Comparison of ENCODE assay signal across 1 cellular context in genomic region chr16:2671741-2672140, GRCh38.
TF ChIP-seq lines count a peak whose summit lies in the region.

No MANE protein-coding gene starts in this region.

TF ChIP-seq in HepG2, 621 proteins besides CTCF, POLR2A, EP300 and RAD21:
- TF ChIP-seq ZNF570 (CRISPR knock-in tag; IDR thresholded peaks at IDR 0.05; ENCODE audit: borderline replicate concordance) (no peak), TSC22D2 (CRISPR knock-in tag; IDR thresholded peaks at IDR 0.05; ENCODE audit: borderline replicate concordance) (no peak), KDM2A (CRISPR knock-in tag; IDR thresholded peaks at IDR 0.05; ENCODE audit: borderline replicate concordance, low read depth) (no peak), ZNF7 (CRISPR knock-in tag; IDR thresholded peaks at IDR 0.05) (no peak), ZNF580 (CRISPR knock-in tag; IDR thresholded peaks at IDR 0.05; ENCODE audit: borderline replicate concordance, low read depth) (no peak), ZSCAN12 (CRISPR knock-in tag; IDR thresholded peaks at IDR 0.05) (no peak), ZNF672 (CRISPR knock-in tag; IDR thresholded peaks at IDR 0.05) (no peak), ZNF451 (CRISPR knock-in tag; IDR thresholded peaks at IDR 0.05) (no peak), ZNF282 (IDR thresholded peaks at IDR 0.05; ENCODE audit: partially characterized antibody) (no peak), ATF7 (IDR thresholded peaks at IDR 0.05) (no peak), ATF7 (CRISPR knock-in tag; IDR thresholded peaks at IDR 0.05) (no peak), SAFB2 (CRISPR knock-in tag; IDR thresholded peaks at IDR 0.05; ENCODE audit: borderline replicate concordance, low read depth) (no peak), ZNF562 (CRISPR knock-in tag; IDR thresholded peaks at IDR 0.05; ENCODE audit: borderline replicate concordance) (no peak), ZNF891 (CRISPR knock-in tag; IDR thresholded peaks at IDR 0.05) (no peak), PITX1 (CRISPR knock-in tag; IDR thresholded peaks at IDR 0.05) (no peak), HES4 (CRISPR knock-in tag; IDR thresholded peaks at IDR 0.05; ENCODE audit: borderline replicate concordance) (no peak), ZNF776 (CRISPR knock-in tag; IDR thresholded peaks at IDR 0.05) (no peak)
